ENCODE assay signal across 23 cellular contexts in the genomic region with DNA sequence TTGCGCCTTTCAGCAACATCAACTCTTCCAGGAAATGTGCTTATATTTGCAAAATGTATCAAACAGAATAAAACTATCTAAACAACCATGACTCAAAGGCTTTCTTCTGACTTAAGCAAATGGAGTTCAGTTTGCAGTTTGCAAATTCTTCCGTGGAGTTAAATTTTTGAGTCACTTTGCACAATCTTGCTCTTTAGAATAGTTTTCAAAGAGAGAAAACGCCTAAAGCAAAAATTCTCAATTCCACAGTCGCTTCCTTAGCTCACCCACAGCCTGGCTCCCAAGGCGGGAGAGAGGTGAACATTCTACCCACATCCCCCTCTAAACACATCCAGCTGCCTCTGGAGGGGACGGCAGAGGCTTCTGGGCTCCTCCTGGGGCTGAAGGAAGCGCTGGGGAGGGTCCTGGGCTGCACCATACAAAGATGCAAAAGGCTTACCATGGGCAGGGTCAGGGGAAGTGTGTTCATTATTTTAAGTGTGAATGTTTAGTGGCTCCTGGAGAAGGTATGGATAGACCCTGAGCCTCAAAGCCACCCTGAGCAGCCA.
"Had no signal": no experiment of that assay in that cellular context is flagged by ENCODE, and none has a peak within 500 bp of the region (broad histone marks: within the 10 kb centered on the region; RNA-seq: fewer than 3 reads in every experiment).

No MANE protein-coding gene starts in this region.

- H3K27ac ChIP-seq: left lung, lower lobe of right lung, neural progenitor cell, ovary, right atrium auricular region, right lobe of liver, tibial nerve, uterus had no signal

- H2AFZ ChIP-seq: neural progenitor cell had no signal

- H3K36me3 ChIP-seq: left lung, lower lobe of right lung, neural progenitor cell, ovary, right atrium auricular region, right lobe of liver, tibial nerve, uterus had no signal

- H3K4me3 ChIP-seq: left lung, lower lobe of right lung, neural progenitor cell, ovary, right atrium auricular region, right lobe of liver, tibial nerve, uterus had no signal

- H3K4me2 ChIP-seq: neural progenitor cell had no signal

- H3K4me1 ChIP-seq: right atrium auricular region, right lobe of liver, tibial nerve, uterus had no signal

- H3K9me3 ChIP-seq: left lung, lower lobe of right lung, ovary, right atrium auricular region, right lobe of liver, tibial nerve, uterus had no signal

- H3K27me3 ChIP-seq: neural progenitor cell, ovary, right atrium auricular region, right lobe of liver, uterus had no signal

- H3K9ac ChIP-seq: neural progenitor cell had no signal

- DNase-seq: hypothalamus; immature natural killer cell; kidney; left colon; left lung; lower lobe of right lung; mammary epithelial cell; mesenchymal stem cell; naive B cell; natural killer cell; nephron progenitor cell; ovary; right lobe of liver; small intestine; stimulated activated CD4-positive, alpha-beta T cell treated with anti-CD3 and anti-CD28 coated beads, Interleukin-1b, Interleukin-23, amount 100 ng/mL, for 48 hours; stimulated activated CD4-positive, alpha-beta T cell treated with anti-CD3 and anti-CD28 coated beads, Interleukin-2, amount 100 ng/mL, for 48 hours; stimulated activated naive CD4-positive, alpha-beta T cell treated with Interleukin-2 at 50 U/mL for 16 hours; stimulated activated naive CD8-positive, alpha-beta T cell treated with anti-CD3 and anti-CD28 coated beads, Interleukin-15, amount 100 ng/mL, for 72 hours; substantia nigra; uterus had no signal
